In the genomic region with DNA sequence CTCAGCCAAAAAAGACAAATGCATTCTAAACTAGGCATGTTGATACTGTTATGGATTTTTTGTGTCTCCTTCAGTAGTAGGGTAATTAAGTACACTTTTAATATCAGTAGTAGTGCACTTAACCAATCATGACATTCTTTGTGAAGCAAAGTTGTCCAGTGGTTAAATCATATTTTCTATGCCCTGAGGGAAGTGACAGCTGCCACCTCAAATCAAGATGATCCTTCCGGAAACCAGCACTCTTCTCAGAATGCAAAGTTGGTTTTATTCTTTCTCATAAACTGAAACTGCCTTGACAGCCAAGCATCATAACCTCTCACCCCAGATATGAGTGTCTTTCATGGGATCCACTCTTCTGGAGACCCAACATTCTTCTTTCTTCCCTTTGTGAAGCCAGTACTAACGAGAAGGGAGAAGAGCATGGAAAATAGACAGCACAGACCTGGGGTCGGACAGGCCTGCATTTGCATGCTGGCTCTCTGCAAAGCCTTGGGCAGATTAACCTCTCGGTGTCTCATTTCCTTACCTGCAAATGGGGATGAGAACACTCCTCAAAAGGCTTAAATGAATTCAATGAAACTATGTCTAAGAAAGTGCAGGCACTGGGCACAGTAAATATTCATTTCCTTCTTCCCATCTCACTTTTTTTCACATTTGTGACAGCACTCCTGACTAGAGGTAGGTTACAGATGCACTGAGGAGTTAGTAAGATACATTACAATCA, we compare ENCODE assay signal across 8 cellular contexts. TPM values are rescaled to one million over a fixed set of nuclear protein-coding genes. Genes with fewer than 3 reads are reported as not detected.
A peak's percentile ranks its signal among the peaks of the same experiment; 100 is the strongest.
DNase-seq lines count a peak whose midpoint lies in the region; ATAC-seq and TF ChIP-seq lines count a peak whose summit lies in the region.

No MANE protein-coding gene starts in this region.

- intact Hi-C loops in Calu3 (cut with micrococcal nuclease; ENCODE audit: unreplicated experiment), result loop anchor here (2.0 kb wide), 1 partner anchor 62 kb away; no protein-coding TSS in a partner anchor

- peak; percentile 80 for ATAC-seq in GM18517 (IDR thresholded peaks at IDR 0.05; ENCODE audit: unreplicated experiment)
- ATAC-seq in GM21619 (IDR thresholded peaks at IDR 0.05; ENCODE audit: unreplicated experiment), result peak; percentile 89
- ATAC-seq in memory B cell (ENCODE audit: low read depth), result peak; percentile 67

- no peak overlapping the region for H3K4me3 ChIP-seq in foreskin fibroblast (ENCODE audit: low read depth in 1 of 2, low read length in 2 of 2)

- DNase-seq in memory B cell (ENCODE audit: low spot score in 2 of 2), result no peak
- DNase-seq in amniotic stem cell (lab: John Stamatoyannopoulos, UW), result no peak
- DNase-seq in Calu3, result no peak
- DNase-seq in GM03348 (ENCODE audit: low spot score), result no peak
- no peak for DNase-seq in foreskin fibroblast

- H3K36me3 ChIP-seq in KOPT-K1 (ENCODE audit: insufficient read depth, low read length), result peaks cover 10% of the 10 kb centered on the region

- H3K4me3 Mint-ChIP-seq in memory B cell, result peak overlapping the region; percentile 78
- H3K4me3 Mint-ChIP-seq in Calu3 (ENCODE audit: low read depth, unreplicated experiment), result no peak overlapping the region

- no peaks in the 10 kb centered on the region for H3K9me3 ChIP-seq in KOPT-K1 (ENCODE audit: insufficient read depth, low read length, poor library complexity, severe bottlenecking)

- H3K9me3 Mint-ChIP-seq in memory B cell (no peaks in the 10 kb centered on the region), Calu3 (ENCODE audit: low read depth, unreplicated experiment) (no peaks in the 10 kb centered on the region)

- CTCF ChIA-PET in Calu3 (lab: Charles Lee), result interaction anchor here (1.7 kb wide), 1 partner anchor 295 kb away, joined by 9 read pairs; no protein-coding TSS in a partner anchor

- H3K27ac ChIP-seq in KOPT-K1 (ENCODE audit: low read depth, low read length, poor library complexity, severe bottlenecking), result peak overlapping the region; percentile 45

- H3K4me1 Mint-ChIP-seq in memory B cell (peaks cover 32% of the 10 kb centered on the region), Calu3 (ENCODE audit: low read depth, unreplicated experiment) (peaks cover 21% of the 10 kb centered on the region)

- no TSS peak for BruUV-seq in Calu3 (replicated peaks; lab: Mats Ljungman, UMichigan)

- TF ChIP-seq CTCF in Calu3 (IDR thresholded peaks at IDR 0.05; ENCODE audit: unreplicated experiment) (no peak), foreskin fibroblast (IDR thresholded peaks at IDR 0.05; ENCODE audit: low read depth, low read length) (no peak)

- H3K27ac Mint-ChIP-seq in memory B cell (peak overlapping the region; percentile 90), Calu3 (ENCODE audit: unreplicated experiment) (no peak overlapping the region)

- H3K36me3 Mint-ChIP-seq in memory B cell, result peaks cover 1% of the 10 kb centered on the region
- no peaks in the 10 kb centered on the region for H3K36me3 Mint-ChIP-seq in Calu3 (ENCODE audit: insufficient read depth, unreplicated experiment)

- no peaks in the 10 kb centered on the region for H3K27me3 Mint-ChIP-seq in memory B cell
- H3K27me3 Mint-ChIP-seq in Calu3 (ENCODE audit: unreplicated experiment), result no peaks in the 10 kb centered on the region

RNA-seq across cellular contexts. Expression of a gene that starts 13.2 kb away (rescaled TPM):
- 68.1 and 73.6 TPM in 2 replicates for total RNA-seq in Calu3 (2022)

RNA-seq across cellular contexts. Expression of a gene that starts 13.3 kb away (rescaled TPM):
- total RNA-seq in Calu3 (2022), result 5.5 and 8.1 TPM in 2 replicates
